ENCODE assay signal across 26 cellular contexts in genomic region chr2:133717497-133717896, GRCh38.
A peak's percentile ranks its signal among the peaks of the same experiment; 100 is the strongest.
DNase-seq lines count a peak whose midpoint lies in the region; ATAC-seq and TF ChIP-seq lines count a peak whose summit lies in the region.
"Had no signal": no experiment of that assay in that cellular context is flagged by ENCODE, and none has a peak within 500 bp of the region (broad histone marks: within the 10 kb centered on the region; RNA-seq: fewer than 3 reads in every experiment).

No MANE protein-coding gene starts in this region.

- H3K4me3 ChIP-seq in BJ (ENCODE audit: low read depth, low read length) (no peak overlapping the region), sigmoid colon (no peak overlapping the region)
- H3K4me3 ChIP-seq: right atrium auricular region had no signal

- no peak overlapping the region for H3K27ac ChIP-seq in sigmoid colon
- H3K27ac ChIP-seq: parathyroid adenoma, WERI-Rb-1 had no signal

- H3K27me3 ChIP-seq in BJ (ENCODE audit: control insufficient read depth, insufficient read depth, low read length) (no peaks in the 10 kb centered on the region), sigmoid colon (no peaks in the 10 kb centered on the region)
- H3K27me3 ChIP-seq: right atrium auricular region had no signal

- intact Hi-C loops in sigmoid colon (cut with DNase I), result no loop called here

- no peaks in the 10 kb centered on the region for H3K36me3 ChIP-seq in BJ (ENCODE audit: control insufficient read depth, insufficient read depth, low read length)
- no peaks in the 10 kb centered on the region for H3K36me3 ChIP-seq in sigmoid colon
- H3K36me3 ChIP-seq: right atrium auricular region, WERI-Rb-1 had no signal

- no peak for TF ChIP-seq POLR2A in sigmoid colon (IDR thresholded peaks at IDR 0.05)

- no peak overlapping the region for H3K4me3 Mint-ChIP-seq in HFFc6
- H3K4me3 Mint-ChIP-seq: activated CD4-positive, alpha-beta T cell treated with anti-CD3 and anti-CD28 coated beads, Interleukin-2, amount 10 ng/mL, durations not matched to agents 24 days and 14 days; CD14-positive monocyte; stimulated activated effector memory CD8-positive, alpha-beta T cell treated with anti-CD3 and anti-CD28 coated beads, Interleukin-12 subunit alpha, Interleukin-12 subunit beta, amount 100 ng/mL, for 72 hours had no signal

- TF ChIP-seq EP300 in sigmoid colon (IDR thresholded peaks at IDR 0.05), result no peak

- ATAC-seq in SK-N-SH treated with all-trans-retinoic acid at 6 μM for 48 hours (peak; percentile 50), HG03175 (IDR thresholded peaks at IDR 0.05; ENCODE audit: unreplicated experiment) (no peak)
- ATAC-seq: stimulated activated effector memory CD8-positive, alpha-beta T cell treated with anti-CD3 and anti-CD28 coated beads, Interleukin-12 subunit alpha, Interleukin-12 subunit beta, amount 100 ng/mL, for 72 hours had no signal

- peaks cover 68% of the 10 kb centered on the region for H3K4me1 Mint-ChIP-seq in HFFc6 (ENCODE audit: low read depth)
- H3K4me1 Mint-ChIP-seq: activated CD4-positive, alpha-beta T cell treated with anti-CD3 and anti-CD28 coated beads, Interleukin-2, amount 10 ng/mL, durations not matched to agents 24 days and 14 days; CD14-positive monocyte; stimulated activated effector memory CD8-positive, alpha-beta T cell treated with anti-CD3 and anti-CD28 coated beads, Interleukin-12 subunit alpha, Interleukin-12 subunit beta, amount 100 ng/mL, for 72 hours had no signal

- POLR2A ChIA-PET in BJ (lab: Charles Lee), result no interaction called here

- no peak overlapping the region for H3K27ac Mint-ChIP-seq in HFFc6
- H3K27ac Mint-ChIP-seq: activated CD4-positive, alpha-beta T cell treated with anti-CD3 and anti-CD28 coated beads, Interleukin-2, amount 10 ng/mL, durations not matched to agents 24 days and 14 days; CD14-positive monocyte; stimulated activated effector memory CD8-positive, alpha-beta T cell treated with anti-CD3 and anti-CD28 coated beads, Interleukin-12 subunit alpha, Interleukin-12 subunit beta, amount 100 ng/mL, for 72 hours had no signal

- H3K36me3 Mint-ChIP-seq in HFFc6 (ENCODE audit: low read depth), result no peaks in the 10 kb centered on the region
- H3K36me3 Mint-ChIP-seq: CD14-positive monocyte; stimulated activated effector memory CD8-positive, alpha-beta T cell treated with anti-CD3 and anti-CD28 coated beads, Interleukin-12 subunit alpha, Interleukin-12 subunit beta, amount 100 ng/mL, for 72 hours had no signal

- CTCF ChIA-PET in BJ (lab: Yijun Ruan, JAX), result interaction anchor here (1.0 kb wide), 1 partner anchor 62 kb away, joined by 3 read pairs; no protein-coding TSS in a partner anchor

- H3K27me3 Mint-ChIP-seq in HFFc6 (ENCODE audit: insufficient read depth), result no peaks in the 10 kb centered on the region
- H3K27me3 Mint-ChIP-seq: activated CD4-positive, alpha-beta T cell treated with anti-CD3 and anti-CD28 coated beads, Interleukin-2, amount 10 ng/mL, durations not matched to agents 24 days and 14 days had no signal

- peak; percentile 41 for DNase-seq in BJ (ENCODE audit: low read depth)
- peak; percentile 71 for DNase-seq in HFFc6
- DNase-seq in iris pigment epithelial cell (ENCODE audit: low read depth), result peak; percentile 42
- DNase-seq in COLO668 (lab: John Stamatoyannopoulos, UW; ENCODE audit: unreplicated experiment), result no peak
- DNase-seq in sigmoid colon, result no peak
- DNase-seq in iPS-NIHi11 (ENCODE audit: low spot score), result no peak
- DNase-seq: activated CD4-positive, alpha-beta T cell treated with anti-CD3 and anti-CD28 coated beads, Interleukin-2, amount 10 ng/mL, durations not matched to agents 24 days and 14 days; activated naive CD4-positive, alpha-beta T cell; activated T-cell treated with anti-CD3 and anti-CD28 coated beads, Interleukin-2, amount 50 U/mL, for 48 hours; effector CD8-positive, alpha-beta T cell; foreskin fibroblast; head of caudate nucleus; NCI-H1105 treated with DMSO at 0.1 percent for 48 hours; NCI-H2081; NCI-H446; NCI-H774; stimulated activated CD4-positive, alpha-beta T cell treated with anti-CD3 and anti-CD28 coated beads, Interleukin-4, amount 100 ng/mL, for 24 hours; SW 1271; T-helper 9 cell; WERI-Rb-1 had no signal

- H3K4me1 ChIP-seq in sigmoid colon, result no peaks in the 10 kb centered on the region
- H3K4me1 ChIP-seq: parathyroid adenoma had no signal

- H3K9me3 ChIP-seq in sigmoid colon, result no peaks in the 10 kb centered on the region
- H3K9me3 ChIP-seq: right atrium auricular region had no signal

- 9 to 31% methylated on average over 3 of the region's 3 CpGs for WGBS in sigmoid colon, 2 donors

- TF ChIP-seq CTCF in BJ (IDR thresholded peaks at IDR 0.05; ENCODE audit: insufficient read depth, low read depth, low read length), result no peak
- TF ChIP-seq CTCF in HFFc6 (IDR thresholded peaks at IDR 0.05), result no peak
- no peak for TF ChIP-seq CTCF in sigmoid colon (IDR thresholded peaks at IDR 0.05)

- H3K9me3 Mint-ChIP-seq in HFFc6, result no peaks in the 10 kb centered on the region
- H3K9me3 Mint-ChIP-seq: activated CD4-positive, alpha-beta T cell treated with anti-CD3 and anti-CD28 coated beads, Interleukin-2, amount 10 ng/mL, durations not matched to agents 24 days and 14 days; stimulated activated effector memory CD8-positive, alpha-beta T cell treated with anti-CD3 and anti-CD28 coated beads, Interleukin-12 subunit alpha, Interleukin-12 subunit beta, amount 100 ng/mL, for 72 hours had no signal

TF ChIP-seq in SK-N-SH treated with all-trans-retinoic acid at 6 μM for 48 hours, 23 proteins besides CTCF, POLR2A, EP300 and RAD21:
- TF ChIP-seq ZNF565 (CRISPR knock-in tag; conservative IDR thresholded peaks at IDR 0.05; ENCODE audit: low read depth) (no peak), GLIS3 (CRISPR knock-in tag; IDR thresholded peaks at IDR 0.05) (no peak), TCF4 (CRISPR knock-in tag; IDR thresholded peaks at IDR 0.05; ENCODE audit: borderline replicate concordance) (no peak), CREB5 (CRISPR knock-in tag; IDR thresholded peaks at IDR 0.05; ENCODE audit: low read depth) (no peak), POU6F1 (CRISPR knock-in tag; IDR thresholded peaks at IDR 0.05; ENCODE audit: borderline replicate concordance, low read depth) (no peak), ZC3H10 (CRISPR knock-in tag; IDR thresholded peaks at IDR 0.05) (no peak), PPARA (CRISPR knock-in tag; IDR thresholded peaks at IDR 0.05; ENCODE audit: borderline replicate concordance) (no peak), CSRNP3 (CRISPR knock-in tag; IDR thresholded peaks at IDR 0.05) (no peak), OSR1 (CRISPR knock-in tag; IDR thresholded peaks at IDR 0.05) (no peak), RARB (CRISPR knock-in tag; IDR thresholded peaks at IDR 0.05) (no peak)

Comparison
In these comparisons a context has a peak if more than half of its experiments do, and no peak if none do; other contexts are left out.
1. DNase-seq: peak in BJ (single experiment), HFFc6 (single experiment) and iris pigment epithelial cell (single experiment); none in COLO668 (single experiment), sigmoid colon (single experiment) and iPS-NIHi11 (single experiment).